ENCODE assay signal across 8 cellular contexts in genomic region chrX:50081282-50081955, GRCh38.
A peak's percentile ranks its signal among the peaks of the same experiment; 100 is the strongest.
DNase-seq lines count a peak whose midpoint lies in the region; ATAC-seq and TF ChIP-seq lines count a peak whose summit lies in the region.

No MANE protein-coding gene starts in this region.

- H3K4me1 Mint-ChIP-seq in neural crest cell, result no peaks in the 10 kb centered on the region
- H3K4me1 Mint-ChIP-seq in CD4-positive, alpha-beta T cell (ENCODE audit: low read depth), result no peaks in the 10 kb centered on the region
- H3K4me1 Mint-ChIP-seq in activated T-cell treated with anti-CD3 and anti-CD28 coated beads, Interleukin-2, amount 50 U/mL, for 72 hours (ENCODE audit: low read depth), result no peaks in the 10 kb centered on the region

- DNase-seq in activated CD4-positive, alpha-beta T cell treated with anti-CD3 and anti-CD28 coated beads, Interleukin-2, amount 50 U/mL, for 48 hours, result peak; percentile 1 to 3
- DNase-seq in activated CD4-positive, alpha-beta T cell treated with anti-CD3 and anti-CD28 coated beads, Interleukin-2, amount 50 U/mL, for 1 hour, result no peak
- DNase-seq in NCI-H1105 treated with DMSO at 0.1 percent for 48 hours (lab: John Stamatoyannopoulos, UW) (peak; percentile 33), dermis blood vessel endothelial cell (peak; percentile 67), neural crest cell (ENCODE audit: low read depth, low spot score) (no peak)
- DNase-seq in CD4-positive, alpha-beta T cell, result no peak
- DNase-seq in activated T-cell treated with anti-CD3 and anti-CD28 coated beads, Interleukin-2, amount 50 U/mL, for 72 hours, result no peak

- H3K27me3 Mint-ChIP-seq in neural crest cell (ENCODE audit: low read depth), result no peaks in the 10 kb centered on the region
- no peaks in the 10 kb centered on the region for H3K27me3 Mint-ChIP-seq in CD4-positive, alpha-beta T cell
- no peaks in the 10 kb centered on the region for H3K27me3 Mint-ChIP-seq in activated T-cell treated with anti-CD3 and anti-CD28 coated beads, Interleukin-2, amount 50 U/mL, for 72 hours (ENCODE audit: low read depth)

- CTCF ChIA-PET in CD4-positive, alpha-beta T cell (lab: Charles Lee), result no interaction called here

- no peak overlapping the region for H3K27ac ChIP-seq in CD4-positive, alpha-beta T cell (ENCODE audit: low read depth, low read length)

- no peaks in the 10 kb centered on the region for H3K9me3 Mint-ChIP-seq in neural crest cell
- H3K9me3 Mint-ChIP-seq in CD4-positive, alpha-beta T cell, result no peaks in the 10 kb centered on the region
- H3K9me3 Mint-ChIP-seq in activated T-cell treated with anti-CD3 and anti-CD28 coated beads, Interleukin-2, amount 50 U/mL, for 72 hours, result no peaks in the 10 kb centered on the region

- no peak overlapping the region for H3K4me3 Mint-ChIP-seq in neural crest cell
- no peak overlapping the region for H3K4me3 Mint-ChIP-seq in CD4-positive, alpha-beta T cell
- H3K4me3 Mint-ChIP-seq in activated T-cell treated with anti-CD3 and anti-CD28 coated beads, Interleukin-2, amount 50 U/mL, for 72 hours, result no peak overlapping the region

- TF ChIP-seq CTCF in neural crest cell (conservative IDR thresholded peaks at IDR 0.05), result peak; percentile 44
- no peak for TF ChIP-seq CTCF in CD4-positive, alpha-beta T cell (IDR thresholded peaks at IDR 0.05)

- H3K36me3 Mint-ChIP-seq in neural crest cell (ENCODE audit: low read depth), result peaks cover 6% of the 10 kb centered on the region
- no peaks in the 10 kb centered on the region for H3K36me3 Mint-ChIP-seq in CD4-positive, alpha-beta T cell (ENCODE audit: low read depth)
- H3K36me3 Mint-ChIP-seq in activated T-cell treated with anti-CD3 and anti-CD28 coated beads, Interleukin-2, amount 50 U/mL, for 72 hours (ENCODE audit: insufficient read depth in 2 of 2), result no peaks in the 10 kb centered on the region

- H3K27ac Mint-ChIP-seq in neural crest cell (ENCODE audit: unreplicated experiment), result no peak overlapping the region
- H3K27ac Mint-ChIP-seq in CD4-positive, alpha-beta T cell, result no peak overlapping the region
- no peak overlapping the region for H3K27ac Mint-ChIP-seq in activated T-cell treated with anti-CD3 and anti-CD28 coated beads, Interleukin-2, amount 50 U/mL, for 72 hours

- intact Hi-C loops in CD4-positive, alpha-beta T cell (cut with DNase I, micrococcal nuclease), result loop anchor here in 1 of 2 experiments (10.0 kb wide), 1 partner anchor 167 kb away; no protein-coding TSS in a partner anchor

- ATAC-seq in GM18873 (IDR thresholded peaks at IDR 0.05; ENCODE audit: low FRiP score, unreplicated experiment), result no peak
- ATAC-seq in CD4-positive, alpha-beta T cell (ENCODE audit: poor library complexity), result no peak
- no peak for ATAC-seq in activated T-cell treated with anti-CD3 and anti-CD28 coated beads, Interleukin-2, amount 50 U/mL, for 72 hours (replicated peaks in 1 of 2)

- H3K27me3 ChIP-seq in CD4-positive, alpha-beta T cell (ENCODE audit: control insufficient read depth, insufficient read depth, low read length), result no peaks in the 10 kb centered on the region

- POLR2A ChIA-PET in CD4-positive, alpha-beta T cell (lab: Charles Lee), result no interaction called here

- no peaks in the 10 kb centered on the region for H3K9me3 ChIP-seq in CD4-positive, alpha-beta T cell (ENCODE audit: control insufficient read depth, low read length)

Comparison
In these comparisons a context has a peak if more than half of its experiments do, and no peak if none do; other contexts are left out.
1. DNase-seq: peak in activated CD4-positive, alpha-beta T cell treated with anti-CD3 and anti-CD28 coated beads, Interleukin-2, amount 50 U/mL, for 48 hours (2 of 2), NCI-H1105 treated with DMSO at 0.1 percent for 48 hours (single experiment) and dermis blood vessel endothelial cell (single experiment); none in activated CD4-positive, alpha-beta T cell treated with anti-CD3 and anti-CD28 coated beads, Interleukin-2, amount 50 U/mL, for 1 hour (single experiment), neural crest cell (single experiment), CD4-positive, alpha-beta T cell (0 of 10) and activated T-cell treated with anti-CD3 and anti-CD28 coated beads, Interleukin-2, amount 50 U/mL, for 72 hours (0 of 2).